1 cellular context compared by ENCODE assay signal in genomic region chr1:36083635-36084501, GRCh38.
TF ChIP-seq lines count a peak whose summit lies in the region.

A gene with protein sequence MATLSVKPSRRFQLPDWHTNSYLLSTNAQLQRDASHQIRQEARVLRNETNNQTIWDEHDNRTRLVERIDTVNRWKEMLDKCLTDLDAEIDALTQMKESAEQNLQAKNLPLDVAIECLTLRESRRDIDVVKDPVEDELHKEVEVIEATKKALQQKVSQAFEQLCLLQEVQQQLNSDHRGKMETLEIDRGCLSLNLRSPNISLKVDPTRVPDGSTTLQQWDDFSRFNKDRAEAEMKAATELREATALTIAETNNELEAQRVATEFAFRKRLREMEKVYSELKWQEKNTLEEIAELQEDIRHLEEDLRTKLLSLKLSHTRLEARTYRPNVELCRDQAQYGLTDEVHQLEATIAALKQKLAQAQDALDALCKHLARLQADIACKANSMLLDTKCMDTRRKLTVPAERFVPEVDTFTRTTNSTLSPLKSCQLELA (plus strand): TSS chr1:36084094. CDS start chr1:36084922, 828 bp downstream.

TF ChIP-seq in K562, 482 proteins besides CTCF, POLR2A, EP300 and RAD21:
- TF ChIP-seq ZNF609 (CRISPR knock-in tag; IDR thresholded peaks at IDR 0.05; ENCODE audit: borderline replicate concordance) (no peak), VEZF1 (CRISPR knock-in tag; IDR thresholded peaks at IDR 0.05) (peak; percentile 30; the same call in 1 of the 2 replicates), ELF2 (CRISPR knock-in tag; IDR thresholded peaks at IDR 0.05) (no peak), POU5F1 (IDR thresholded peaks at IDR 0.05; ENCODE audit: borderline replicate concordance, low read depth, low read length, partially characterized antibody) (no peak), RFX1 (IDR thresholded peaks at IDR 0.05) (peak; percentile 79), FUS (optimal IDR thresholded peaks at IDR 0.05; ENCODE audit: low read depth, low read length) (no peak), POLR2AphosphoS2 (IDR thresholded peaks at IDR 0.05; ENCODE audit: low read length) (no peak)
- TF ChIP-seq, protein P1, sequence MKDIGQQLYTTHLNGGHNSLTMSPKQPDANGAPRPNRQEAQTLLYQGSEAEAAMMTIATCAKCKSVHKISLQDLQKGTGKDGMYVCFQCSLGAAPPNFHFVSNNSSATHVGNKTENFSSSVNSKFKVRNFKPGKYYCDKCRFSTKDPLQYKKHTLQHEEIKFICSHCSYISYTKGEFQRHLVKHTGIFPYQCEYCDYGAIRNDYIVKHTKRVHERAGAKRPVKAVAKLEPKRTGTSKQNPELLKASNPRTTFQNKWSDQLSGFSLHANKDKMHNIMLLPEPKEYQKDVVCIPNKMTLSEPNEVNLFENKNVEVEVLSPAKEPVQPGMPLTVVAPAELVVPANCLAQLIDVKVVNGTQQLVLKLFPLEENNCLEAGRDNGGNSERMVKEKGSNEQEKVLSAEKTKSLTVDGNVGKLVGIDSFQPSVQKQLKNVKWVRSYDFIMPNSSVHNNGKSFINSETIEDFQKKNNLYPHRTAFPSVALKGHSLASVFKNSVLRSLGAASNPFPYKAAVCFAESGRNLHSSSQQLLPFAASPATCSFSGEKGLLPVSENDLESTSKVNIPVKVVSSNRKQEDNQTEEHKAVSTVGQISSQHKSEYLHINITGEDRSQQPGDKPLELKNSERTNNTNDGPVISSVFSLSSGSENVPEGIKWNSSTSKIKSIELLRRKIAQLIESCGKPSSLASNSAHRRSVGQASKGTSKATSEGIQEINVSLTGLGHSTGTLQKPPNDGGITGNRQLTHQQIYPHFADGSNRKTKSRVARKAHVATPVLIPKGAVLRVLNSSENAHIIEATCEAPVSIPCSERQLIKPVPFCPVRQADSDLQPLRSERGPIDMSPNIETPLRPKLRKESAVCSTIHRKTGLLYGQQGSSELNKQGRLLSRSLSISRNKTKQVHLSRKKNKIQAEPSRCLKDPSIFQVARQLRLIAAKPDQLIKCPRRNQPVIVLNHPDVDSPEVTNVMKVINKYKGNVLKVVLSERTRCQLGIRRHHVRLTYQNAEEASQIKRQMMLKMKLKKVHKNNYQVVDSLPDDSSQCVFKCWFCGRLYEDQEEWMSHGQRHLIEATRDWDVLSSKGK (CRISPR knock-in tag; IDR thresholded peaks at IDR 0.05), result no peak
- TF ChIP-seq, protein P2, sequence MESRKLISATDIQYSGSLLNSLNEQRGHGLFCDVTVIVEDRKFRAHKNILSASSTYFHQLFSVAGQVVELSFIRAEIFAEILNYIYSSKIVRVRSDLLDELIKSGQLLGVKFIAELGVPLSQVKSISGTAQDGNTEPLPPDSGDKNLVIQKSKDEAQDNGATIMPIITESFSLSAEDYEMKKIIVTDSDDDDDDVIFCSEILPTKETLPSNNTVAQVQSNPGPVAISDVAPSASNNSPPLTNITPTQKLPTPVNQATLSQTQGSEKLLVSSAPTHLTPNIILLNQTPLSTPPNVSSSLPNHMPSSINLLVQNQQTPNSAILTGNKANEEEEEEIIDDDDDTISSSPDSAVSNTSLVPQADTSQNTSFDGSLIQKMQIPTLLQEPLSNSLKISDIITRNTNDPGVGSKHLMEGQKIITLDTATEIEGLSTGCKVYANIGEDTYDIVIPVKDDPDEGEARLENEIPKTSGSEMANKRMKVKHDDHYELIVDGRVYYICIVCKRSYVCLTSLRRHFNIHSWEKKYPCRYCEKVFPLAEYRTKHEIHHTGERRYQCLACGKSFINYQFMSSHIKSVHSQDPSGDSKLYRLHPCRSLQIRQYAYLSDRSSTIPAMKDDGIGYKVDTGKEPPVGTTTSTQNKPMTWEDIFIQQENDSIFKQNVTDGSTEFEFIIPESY (CRISPR knock-in tag; IDR thresholded peaks at IDR 0.05), result peak; percentile 38; the same call in 1 of the 2 replicates
